In the genomic region with DNA sequence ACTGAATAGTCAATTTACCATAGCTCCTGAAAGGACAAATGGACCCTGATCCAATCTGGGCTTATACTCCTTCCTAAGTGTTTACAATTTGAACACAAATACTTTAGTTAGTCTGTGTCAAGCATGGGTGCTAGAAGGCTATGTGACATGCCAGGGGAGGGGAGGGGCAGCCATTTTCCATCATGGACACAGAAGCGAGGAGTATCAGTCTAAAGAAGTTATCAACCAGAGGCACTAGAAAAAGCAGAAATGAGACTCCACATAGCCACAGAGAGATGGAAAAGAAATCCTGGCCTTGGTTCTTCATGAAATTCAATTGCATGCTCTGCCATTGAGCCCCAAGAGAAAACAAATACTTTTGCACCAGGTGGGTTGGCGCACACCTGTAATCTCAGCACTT, we compare ENCODE assay signal across 13 cellular contexts.
"Had no signal": no experiment of that assay in that cellular context is flagged by ENCODE, and none has a peak within 500 bp of the region (broad histone marks: within the 10 kb centered on the region; RNA-seq: fewer than 3 reads in every experiment).

No MANE protein-coding gene starts in this region.

- H3K27me3 ChIP-seq: foreskin keratinocyte, neural progenitor cell, pancreas, testis had no signal

- H3K9me3 Mint-ChIP-seq: activated CD4-positive, alpha-beta memory T cell treated with anti-CD3 and anti-CD28 coated beads, Interleukin-2, amount 10 ng/mL, durations not matched to agents 7 days and 5 days; activated T-cell treated with anti-CD3 and anti-CD28 coated beads, Interleukin-2, amount 50 U/mL, for 72 hours; stimulated activated naive CD8-positive, alpha-beta T cell treated with anti-CD3 and anti-CD28 coated beads, Interleukin-15, amount 100 ng/mL, for 72 hours had no signal

- H3K4me3 ChIP-seq: neural progenitor cell, pancreas, testis had no signal

- FAIRE-seq: colon, pancreas, urothelium cell line had no signal

- H3K36me3 ChIP-seq: pancreas had no signal

- ATAC-seq: activated T-cell treated with anti-CD3 and anti-CD28 coated beads, Interleukin-2, amount 50 U/mL, for 72 hours; foreskin keratinocyte; pancreas; stimulated activated naive CD8-positive, alpha-beta T cell treated with anti-CD3 and anti-CD28 coated beads, Interleukin-15, amount 100 ng/mL, for 72 hours had no signal

- H2AFZ ChIP-seq: neural progenitor cell had no signal

- H3K27ac Mint-ChIP-seq: activated CD4-positive, alpha-beta memory T cell treated with anti-CD3 and anti-CD28 coated beads, Interleukin-2, amount 10 ng/mL, durations not matched to agents 7 days and 5 days; activated T-cell treated with anti-CD3 and anti-CD28 coated beads, Interleukin-2, amount 50 U/mL, for 72 hours; neural progenitor cell; stimulated activated naive CD8-positive, alpha-beta T cell treated with anti-CD3 and anti-CD28 coated beads, Interleukin-15, amount 100 ng/mL, for 72 hours had no signal

- DNase-seq: activated CD4-positive, alpha-beta memory T cell treated with anti-CD3 and anti-CD28 coated beads, Interleukin-2, amount 10 ng/mL, durations not matched to agents 7 days and 5 days; activated CD4-positive, alpha-beta T cell treated with anti-CD3 and anti-CD28 coated beads for 1 hour; activated CD8-positive, alpha-beta memory T cell treated with anti-CD3 and anti-CD28 coated beads, Interleukin-2, amount 50 U/mL, for 4 hours; activated T-cell treated with anti-CD3 and anti-CD28 coated beads, Interleukin-2, amount 50 U/mL, for 72 hours; aorta; pancreas; stimulated activated CD4-positive, alpha-beta T cell treated with anti-CD3 and anti-CD28 coated beads, Interleukin-4, amount 100 ng/mL, for 24 hours; stimulated activated naive CD8-positive, alpha-beta T cell treated with anti-CD3 and anti-CD28 coated beads, Interleukin-15, amount 100 ng/mL, for 72 hours; testis had no signal

- H3K4me2 ChIP-seq: neural progenitor cell had no signal

- H3K9me3 ChIP-seq: pancreas, testis had no signal

- H3K4me3 Mint-ChIP-seq: activated CD4-positive, alpha-beta memory T cell treated with anti-CD3 and anti-CD28 coated beads, Interleukin-2, amount 10 ng/mL, durations not matched to agents 7 days and 5 days; activated T-cell treated with anti-CD3 and anti-CD28 coated beads, Interleukin-2, amount 50 U/mL, for 72 hours; neural progenitor cell; stimulated activated naive CD8-positive, alpha-beta T cell treated with anti-CD3 and anti-CD28 coated beads, Interleukin-15, amount 100 ng/mL, for 72 hours had no signal

- H3K9ac ChIP-seq: neural progenitor cell had no signal

- H3K4me1 ChIP-seq: neural progenitor cell, pancreas, testis had no signal

- H3K4me1 Mint-ChIP-seq: activated CD4-positive, alpha-beta memory T cell treated with anti-CD3 and anti-CD28 coated beads, Interleukin-2, amount 10 ng/mL, durations not matched to agents 7 days and 5 days had no signal

- H3K27ac ChIP-seq: foreskin keratinocyte, neural progenitor cell, pancreas, testis had no signal
